ENCODE assay signal across 1 cellular context in the genomic region with DNA sequence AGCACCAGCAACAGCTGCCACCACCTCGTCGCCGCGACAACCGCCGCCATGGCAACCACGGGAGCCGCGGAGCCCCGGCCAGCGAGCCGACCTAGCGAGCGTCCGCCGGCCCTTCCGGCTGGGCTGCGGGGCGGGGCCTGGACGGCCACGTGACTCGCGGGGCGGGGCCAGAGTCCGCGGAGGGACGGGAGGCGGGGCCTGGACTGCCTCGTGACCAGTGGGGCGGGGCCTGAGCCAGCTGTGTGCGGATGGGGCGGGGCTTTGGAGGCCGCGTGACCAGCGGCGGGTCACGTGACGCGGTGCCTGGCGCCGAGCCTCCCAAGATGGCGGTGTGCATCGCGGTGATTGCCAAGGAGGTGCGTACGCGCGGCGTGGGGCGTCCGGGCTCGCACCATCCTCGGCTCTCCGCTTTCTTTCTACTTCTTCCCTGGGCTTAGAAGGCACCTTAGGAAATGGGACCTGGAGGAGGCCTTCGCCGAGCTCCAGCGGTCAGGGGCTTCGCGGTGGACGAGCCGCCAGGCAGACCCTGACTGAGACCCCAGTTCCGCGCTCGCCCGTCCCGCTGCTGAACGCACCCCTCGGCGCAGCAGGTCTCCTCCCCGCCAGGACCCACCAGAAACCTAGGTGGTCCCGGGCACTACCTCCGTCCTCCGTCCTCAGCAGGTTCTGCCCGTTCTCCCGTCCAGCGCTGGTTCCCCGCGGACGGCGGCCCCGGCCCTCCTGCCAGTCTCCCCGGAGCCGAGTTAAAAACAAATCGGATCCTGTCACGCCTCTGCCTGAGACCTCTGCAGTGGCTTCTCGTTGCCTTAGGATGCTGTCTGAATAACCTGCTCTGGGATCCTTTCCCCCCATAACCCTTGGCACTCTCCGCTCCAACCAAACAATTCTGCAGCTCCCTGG.
TF ChIP-seq lines count a peak whose summit lies in the region.

A gene with protein sequence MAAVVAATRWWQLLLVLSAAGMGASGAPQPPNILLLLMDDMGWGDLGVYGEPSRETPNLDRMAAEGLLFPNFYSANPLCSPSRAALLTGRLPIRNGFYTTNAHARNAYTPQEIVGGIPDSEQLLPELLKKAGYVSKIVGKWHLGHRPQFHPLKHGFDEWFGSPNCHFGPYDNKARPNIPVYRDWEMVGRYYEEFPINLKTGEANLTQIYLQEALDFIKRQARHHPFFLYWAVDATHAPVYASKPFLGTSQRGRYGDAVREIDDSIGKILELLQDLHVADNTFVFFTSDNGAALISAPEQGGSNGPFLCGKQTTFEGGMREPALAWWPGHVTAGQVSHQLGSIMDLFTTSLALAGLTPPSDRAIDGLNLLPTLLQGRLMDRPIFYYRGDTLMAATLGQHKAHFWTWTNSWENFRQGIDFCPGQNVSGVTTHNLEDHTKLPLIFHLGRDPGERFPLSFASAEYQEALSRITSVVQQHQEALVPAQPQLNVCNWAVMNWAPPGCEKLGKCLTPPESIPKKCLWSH (minus strand): TSS at position 120 of the 900 bp plus-strand sequence. CDS start 70 bp downstream, at position 50.
A gene with protein sequence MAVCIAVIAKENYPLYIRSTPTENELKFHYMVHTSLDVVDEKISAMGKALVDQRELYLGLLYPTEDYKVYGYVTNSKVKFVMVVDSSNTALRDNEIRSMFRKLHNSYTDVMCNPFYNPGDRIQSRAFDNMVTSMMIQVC (plus strand): TSS at position 300 of the 900 bp plus-strand sequence. CDS start 24 bp downstream, at position 324.

TF ChIP-seq in GM12878, 131 proteins besides CTCF, POLR2A, EP300 and RAD21 (continued from another document):
- TF ChIP-seq, protein P1, sequence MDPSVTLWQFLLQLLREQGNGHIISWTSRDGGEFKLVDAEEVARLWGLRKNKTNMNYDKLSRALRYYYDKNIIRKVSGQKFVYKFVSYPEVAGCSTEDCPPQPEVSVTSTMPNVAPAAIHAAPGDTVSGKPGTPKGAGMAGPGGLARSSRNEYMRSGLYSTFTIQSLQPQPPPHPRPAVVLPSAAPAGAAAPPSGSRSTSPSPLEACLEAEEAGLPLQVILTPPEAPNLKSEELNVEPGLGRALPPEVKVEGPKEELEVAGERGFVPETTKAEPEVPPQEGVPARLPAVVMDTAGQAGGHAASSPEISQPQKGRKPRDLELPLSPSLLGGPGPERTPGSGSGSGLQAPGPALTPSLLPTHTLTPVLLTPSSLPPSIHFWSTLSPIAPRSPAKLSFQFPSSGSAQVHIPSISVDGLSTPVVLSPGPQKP (IDR thresholded peaks at IDR 0.05; ENCODE audit: low read depth, low read length): no peak; the same call in 1 of the 2 replicates
- TF ChIP-seq ZNF274 (IDR thresholded peaks at IDR 0.05; ENCODE audit: insufficient read depth, insufficient read length): no peak
- TF ChIP-seq, protein P2, sequence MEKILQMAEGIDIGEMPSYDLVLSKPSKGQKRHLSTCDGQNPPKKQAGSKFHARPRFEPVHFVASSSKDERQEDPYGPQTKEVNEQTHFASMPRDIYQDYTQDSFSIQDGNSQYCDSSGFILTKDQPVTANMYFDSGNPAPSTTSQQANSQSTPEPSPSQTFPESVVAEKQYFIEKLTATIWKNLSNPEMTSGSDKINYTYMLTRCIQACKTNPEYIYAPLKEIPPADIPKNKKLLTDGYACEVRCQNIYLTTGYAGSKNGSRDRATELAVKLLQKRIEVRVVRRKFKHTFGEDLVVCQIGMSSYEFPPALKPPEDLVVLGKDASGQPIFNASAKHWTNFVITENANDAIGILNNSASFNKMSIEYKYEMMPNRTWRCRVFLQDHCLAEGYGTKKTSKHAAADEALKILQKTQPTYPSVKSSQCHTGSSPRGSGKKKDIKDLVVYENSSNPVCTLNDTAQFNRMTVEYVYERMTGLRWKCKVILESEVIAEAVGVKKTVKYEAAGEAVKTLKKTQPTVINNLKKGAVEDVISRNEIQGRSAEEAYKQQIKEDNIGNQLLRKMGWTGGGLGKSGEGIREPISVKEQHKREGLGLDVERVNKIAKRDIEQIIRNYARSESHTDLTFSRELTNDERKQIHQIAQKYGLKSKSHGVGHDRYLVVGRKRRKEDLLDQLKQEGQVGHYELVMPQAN (conservative IDR thresholded peaks at IDR 0.05): peak; percentile 78
- peak; percentile 80 for TF ChIP-seq FOS (IDR thresholded peaks at IDR 0.05; ENCODE audit: borderline replicate concordance, extremely low read depth, insufficient read length)
- peak; percentile 65 for TF ChIP-seq IKZF1 (conservative IDR thresholded peaks at IDR 0.05)
- no peak for TF ChIP-seq TBL1XR1 (IDR thresholded peaks at IDR 0.05; ENCODE audit: low read depth, low read length)
- TF ChIP-seq, protein P3, sequence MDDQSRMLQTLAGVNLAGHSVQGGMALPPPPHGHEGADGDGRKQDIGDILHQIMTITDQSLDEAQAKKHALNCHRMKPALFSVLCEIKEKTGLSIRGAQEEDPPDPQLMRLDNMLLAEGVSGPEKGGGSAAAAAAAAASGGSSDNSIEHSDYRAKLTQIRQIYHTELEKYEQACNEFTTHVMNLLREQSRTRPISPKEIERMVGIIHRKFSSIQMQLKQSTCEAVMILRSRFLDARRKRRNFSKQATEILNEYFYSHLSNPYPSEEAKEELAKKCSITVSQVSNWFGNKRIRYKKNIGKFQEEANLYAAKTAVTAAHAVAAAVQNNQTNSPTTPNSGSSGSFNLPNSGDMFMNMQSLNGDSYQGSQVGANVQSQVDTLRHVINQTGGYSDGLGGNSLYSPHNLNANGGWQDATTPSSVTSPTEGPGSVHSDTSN (IDR thresholded peaks at IDR 0.05; ENCODE audit: insufficient replicate concordance, low read depth, low read length): peak; percentile 29
- TF ChIP-seq, protein P4, sequence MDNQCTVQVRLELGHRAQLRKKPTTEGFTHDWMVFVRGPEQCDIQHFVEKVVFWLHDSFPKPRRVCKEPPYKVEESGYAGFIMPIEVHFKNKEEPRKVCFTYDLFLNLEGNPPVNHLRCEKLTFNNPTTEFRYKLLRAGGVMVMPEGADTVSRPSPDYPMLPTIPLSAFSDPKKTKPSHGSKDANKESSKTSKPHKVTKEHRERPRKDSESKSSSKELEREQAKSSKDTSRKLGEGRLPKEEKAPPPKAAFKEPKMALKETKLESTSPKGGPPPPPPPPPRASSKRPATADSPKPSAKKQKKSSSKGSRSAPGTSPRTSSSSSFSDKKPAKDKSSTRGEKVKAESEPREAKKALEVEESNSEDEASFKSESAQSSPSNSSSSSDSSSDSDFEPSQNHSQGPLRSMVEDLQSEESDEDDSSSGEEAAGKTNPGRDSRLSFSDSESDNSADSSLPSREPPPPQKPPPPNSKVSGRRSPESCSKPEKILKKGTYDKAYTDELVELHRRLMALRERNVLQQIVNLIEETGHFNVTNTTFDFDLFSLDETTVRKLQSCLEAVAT (IDR thresholded peaks at IDR 0.05): no peak
- TF ChIP-seq, protein P5, sequence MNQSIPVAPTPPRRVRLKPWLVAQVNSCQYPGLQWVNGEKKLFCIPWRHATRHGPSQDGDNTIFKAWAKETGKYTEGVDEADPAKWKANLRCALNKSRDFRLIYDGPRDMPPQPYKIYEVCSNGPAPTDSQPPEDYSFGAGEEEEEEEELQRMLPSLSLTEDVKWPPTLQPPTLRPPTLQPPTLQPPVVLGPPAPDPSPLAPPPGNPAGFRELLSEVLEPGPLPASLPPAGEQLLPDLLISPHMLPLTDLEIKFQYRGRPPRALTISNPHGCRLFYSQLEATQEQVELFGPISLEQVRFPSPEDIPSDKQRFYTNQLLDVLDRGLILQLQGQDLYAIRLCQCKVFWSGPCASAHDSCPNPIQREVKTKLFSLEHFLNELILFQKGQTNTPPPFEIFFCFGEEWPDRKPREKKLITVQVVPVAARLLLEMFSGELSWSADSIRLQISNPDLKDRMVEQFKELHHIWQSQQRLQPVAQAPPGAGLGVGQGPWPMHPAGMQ (IDR thresholded peaks at IDR 0.05; ENCODE audit: borderline replicate concordance): no peak
- no peak for TF ChIP-seq ATF7 (IDR thresholded peaks at IDR 0.05; ENCODE audit: low read depth)
- TF ChIP-seq NFIC (IDR thresholded peaks at IDR 0.05; ENCODE audit: low read depth, low read length): no peak
- TF ChIP-seq CHD4 (IDR thresholded peaks at IDR 0.05): no peak
- TF ChIP-seq, protein P6, sequence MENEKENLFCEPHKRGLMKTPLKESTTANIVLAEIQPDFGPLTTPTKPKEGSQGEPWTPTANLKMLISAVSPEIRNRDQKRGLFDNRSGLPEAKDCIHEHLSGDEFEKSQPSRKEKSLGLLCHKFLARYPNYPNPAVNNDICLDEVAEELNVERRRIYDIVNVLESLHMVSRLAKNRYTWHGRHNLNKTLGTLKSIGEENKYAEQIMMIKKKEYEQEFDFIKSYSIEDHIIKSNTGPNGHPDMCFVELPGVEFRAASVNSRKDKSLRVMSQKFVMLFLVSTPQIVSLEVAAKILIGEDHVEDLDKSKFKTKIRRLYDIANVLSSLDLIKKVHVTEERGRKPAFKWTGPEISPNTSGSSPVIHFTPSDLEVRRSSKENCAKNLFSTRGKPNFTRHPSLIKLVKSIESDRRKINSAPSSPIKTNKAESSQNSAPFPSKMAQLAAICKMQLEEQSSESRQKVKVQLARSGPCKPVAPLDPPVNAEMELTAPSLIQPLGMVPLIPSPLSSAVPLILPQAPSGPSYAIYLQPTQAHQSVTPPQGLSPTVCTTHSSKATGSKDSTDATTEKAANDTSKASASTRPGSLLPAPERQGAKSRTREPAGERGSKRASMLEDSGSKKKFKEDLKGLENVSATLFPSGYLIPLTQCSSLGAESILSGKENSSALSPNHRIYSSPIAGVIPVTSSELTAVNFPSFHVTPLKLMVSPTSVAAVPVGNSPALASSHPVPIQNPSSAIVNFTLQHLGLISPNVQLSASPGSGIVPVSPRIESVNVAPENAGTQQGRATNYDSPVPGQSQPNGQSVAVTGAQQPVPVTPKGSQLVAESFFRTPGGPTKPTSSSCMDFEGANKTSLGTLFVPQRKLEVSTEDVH (IDR thresholded peaks at IDR 0.05; ENCODE audit: low read depth, partially characterized antibody): no peak
- TF ChIP-seq BACH1 (IDR thresholded peaks at IDR 0.05; ENCODE audit: borderline replicate concordance): peak; percentile 42; the same call in 1 of the 2 replicates
- no peak for TF ChIP-seq HDAC2 (IDR thresholded peaks at IDR 0.05)
- no peak for TF ChIP-seq STAT3 (IDR thresholded peaks at IDR 0.05; ENCODE audit: low read depth, low read length)
- no peak for TF ChIP-seq PML (IDR thresholded peaks at IDR 0.05; ENCODE audit: low read length)
- peak; percentile 87 for TF ChIP-seq TAF1 (IDR thresholded peaks at IDR 0.05; ENCODE audit: borderline replicate concordance, low read depth, low read length)
- TF ChIP-seq NBN (IDR thresholded peaks at IDR 0.05): no peak
- no peak for TF ChIP-seq NFXL1 (IDR thresholded peaks at IDR 0.05; ENCODE audit: borderline replicate concordance)
- TF ChIP-seq IKZF2 (IDR thresholded peaks at IDR 0.05): no peak
- TF ChIP-seq KLF5 (IDR thresholded peaks at IDR 0.05; ENCODE audit: partially characterized antibody): no peak
- no peak for TF ChIP-seq ZZZ3 (IDR thresholded peaks at IDR 0.05; ENCODE audit: control insufficient read depth, insufficient read length, low read depth)
- peak; percentile 64; the same call in 1 of the 2 replicates for TF ChIP-seq TCF3 (IDR thresholded peaks at IDR 0.05; ENCODE audit: borderline replicate concordance, insufficient read depth, low read depth, low read length)
- peak; percentile 75 for TF ChIP-seq POLR2AphosphoS2 (IDR thresholded peaks at IDR 0.05; ENCODE audit: low read depth, low read length)
- no peak for TF ChIP-seq NR2F1 (conservative IDR thresholded peaks at IDR 0.05)
- peak; percentile 99 for TF ChIP-seq RAD51 (IDR thresholded peaks at IDR 0.05)
- TF ChIP-seq CBX5 (IDR thresholded peaks at IDR 0.05; ENCODE audit: low read depth): no peak
- TF ChIP-seq ESRRA (IDR thresholded peaks at IDR 0.05; ENCODE audit: low read length): no peak
- TF ChIP-seq ZSCAN29 (IDR thresholded peaks at IDR 0.05): no peak
- TF ChIP-seq SMARCA5 (IDR thresholded peaks at IDR 0.05): no peak
- peak; percentile 91 for TF ChIP-seq RELA (IDR thresholded peaks at IDR 0.05; ENCODE audit: borderline replicate concordance, partially characterized antibody)
- TF ChIP-seq LARP7 (IDR thresholded peaks at IDR 0.05): peak; percentile 27; the same call in 1 of the 2 replicates
- TF ChIP-seq MTA3 (IDR thresholded peaks at IDR 0.05; ENCODE audit: borderline replicate concordance, low read length): no peak
- TF ChIP-seq MEF2A (IDR thresholded peaks at IDR 0.05; ENCODE audit: insufficient read depth, low read depth, low read length): no peak
- peak; percentile 96 for TF ChIP-seq SIN3A (IDR thresholded peaks at IDR 0.05; ENCODE audit: low read depth, low read length)
- no peak for TF ChIP-seq ZNF384 (IDR thresholded peaks at IDR 0.05; ENCODE audit: borderline replicate concordance, low read depth, low read length)
- TF ChIP-seq YBX1 (IDR thresholded peaks at IDR 0.05): no peak
- TF ChIP-seq CREB1 (IDR thresholded peaks at IDR 0.05; ENCODE audit: low read depth): no peak
- no peak for TF ChIP-seq GABPA (IDR thresholded peaks at IDR 0.05; ENCODE audit: low read depth)
- TF ChIP-seq, protein P7, sequence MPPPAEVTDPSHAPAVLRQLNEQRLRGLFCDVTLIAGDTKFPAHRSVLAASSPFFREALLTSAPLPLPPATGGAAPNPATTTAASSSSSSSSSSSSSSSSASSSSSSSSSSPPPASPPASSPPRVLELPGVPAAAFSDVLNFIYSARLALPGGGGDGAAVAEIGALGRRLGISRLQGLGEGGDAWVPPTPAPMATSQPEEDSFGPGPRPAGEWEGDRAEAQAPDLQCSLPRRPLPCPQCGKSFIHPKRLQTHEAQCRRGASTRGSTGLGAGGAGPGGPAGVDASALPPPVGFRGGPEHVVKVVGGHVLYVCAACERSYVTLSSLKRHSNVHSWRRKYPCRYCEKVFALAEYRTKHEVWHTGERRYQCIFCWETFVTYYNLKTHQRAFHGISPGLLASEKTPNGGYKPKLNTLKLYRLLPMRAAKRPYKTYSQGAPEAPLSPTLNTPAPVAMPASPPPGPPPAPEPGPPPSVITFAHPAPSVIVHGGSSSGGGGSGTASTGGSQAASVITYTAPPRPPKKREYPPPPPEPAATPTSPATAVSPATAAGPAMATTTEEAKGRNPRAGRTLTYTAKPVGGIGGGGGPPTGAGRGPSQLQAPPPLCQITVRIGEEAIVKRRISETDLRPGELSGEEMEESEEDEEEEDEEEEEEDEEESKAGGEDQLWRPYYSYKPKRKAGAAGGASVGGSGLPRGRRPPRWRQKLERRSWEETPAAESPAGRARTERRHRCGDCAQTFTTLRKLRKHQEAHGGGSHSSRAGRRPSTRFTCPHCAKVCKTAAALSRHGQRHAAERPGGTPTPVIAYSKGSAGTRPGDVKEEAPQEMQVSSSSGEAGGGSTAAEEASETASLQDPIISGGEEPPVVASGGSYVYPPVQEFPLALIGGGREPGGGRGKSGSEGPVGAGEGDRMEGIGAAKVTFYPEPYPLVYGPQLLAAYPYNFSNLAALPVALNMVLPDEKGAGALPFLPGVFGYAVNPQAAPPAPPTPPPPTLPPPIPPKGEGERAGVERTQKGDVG (CRISPR knock-in tag; IDR thresholded peaks at IDR 0.05): peak; percentile 96
- no peak for TF ChIP-seq BCL11A (IDR thresholded peaks at IDR 0.05; ENCODE audit: low read depth, low read length)
- no peak for TF ChIP-seq ZNF207 (IDR thresholded peaks at IDR 0.05; ENCODE audit: borderline replicate concordance)
